In the genomic region with DNA sequence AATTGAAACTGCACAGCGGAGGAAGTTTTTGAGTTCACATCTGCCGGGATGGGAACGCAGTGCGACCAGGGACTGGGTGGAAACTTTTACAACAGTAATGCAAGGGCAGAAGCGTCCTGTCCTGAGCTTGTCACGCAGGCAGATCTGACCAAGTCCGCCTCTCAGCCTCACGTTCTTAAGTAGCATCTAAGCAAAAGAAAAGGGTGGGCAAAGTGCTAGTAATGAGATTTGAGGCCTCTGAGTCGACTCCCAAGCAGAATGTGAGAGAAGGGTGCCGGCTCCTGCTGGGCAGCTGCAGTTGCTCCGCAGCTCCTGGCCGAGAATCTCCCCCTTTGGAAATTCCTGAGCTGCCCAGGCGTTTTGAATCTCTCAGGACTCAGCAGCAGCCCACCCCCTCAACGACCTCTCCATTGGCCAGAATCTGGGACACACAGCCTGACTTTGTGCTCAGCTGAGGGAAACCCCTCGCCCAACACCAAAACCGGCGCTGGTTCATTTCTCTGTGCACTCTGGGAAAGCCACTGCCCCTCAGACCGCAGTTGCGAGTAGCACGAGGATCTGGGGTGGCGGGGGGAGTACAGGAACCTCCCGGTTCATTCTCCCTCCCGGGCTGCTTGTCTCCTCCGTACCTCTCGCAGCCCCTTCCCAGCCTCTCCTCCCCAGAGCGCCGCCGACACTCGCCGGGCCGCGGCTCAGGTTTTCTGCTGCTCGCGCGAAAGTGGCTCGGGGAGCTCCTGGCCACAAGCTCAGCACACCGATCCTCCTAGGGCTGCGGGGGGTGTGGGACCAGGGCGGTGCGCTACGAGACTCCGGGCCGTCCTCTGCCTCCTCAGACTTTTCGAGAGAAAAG, we compare ENCODE assay signal across 8 cellular contexts. TPM values are rescaled to one million over a fixed set of nuclear protein-coding genes. Genes with fewer than 3 reads are reported as not detected.
A peak's percentile ranks its signal among the peaks of the same experiment; 100 is the strongest.
DNase-seq lines count a peak whose midpoint lies in the region; ATAC-seq and TF ChIP-seq lines count a peak whose summit lies in the region.

No MANE protein-coding gene starts in this region.

- H3K4me3 ChIP-seq in SK-N-MC (peak overlapping the region; percentile 89), hepatocyte (peak overlapping the region; percentile 81), gastrocnemius medialis (peak overlapping the region; percentile 63 to 87 (median 73))

- intact Hi-C loops in gastrocnemius medialis (cut with DNase I; ENCODE audit: low total_unique reads): loop anchor here (5.0 to 10.0 kb wide), 2 partner anchors 71 to 209 kb away; a partner anchor contains a TSS

- in situ Hi-C loops in gastrocnemius medialis (cut with MboI; ENCODE audit: low sequenced_read_pairs in 4 of 4): no loop called here

- peak; percentile 69 for ATAC-seq in HG03039 (IDR thresholded peaks at IDR 0.05; ENCODE audit: unreplicated experiment)
- peak; percentile 44 for ATAC-seq in activated naive CD8-positive, alpha-beta T cell treated with anti-CD3 and anti-CD28 coated beads, Interleukin-2, amount 50 U/mL, for 24 hours
- peak; percentile 27 to 33 for ATAC-seq in gastrocnemius medialis

- H3K4me1 Mint-ChIP-seq in activated naive CD8-positive, alpha-beta T cell treated with anti-CD3 and anti-CD28 coated beads, Interleukin-2, amount 50 U/mL, for 24 hours: peaks cover 57% of the 10 kb centered on the region

- H3K9me3 ChIP-seq in SK-N-MC (ENCODE audit: low read depth, low read length): no peaks in the 10 kb centered on the region
- H3K9me3 ChIP-seq in hepatocyte (ENCODE audit: low read depth): no peaks in the 10 kb centered on the region
- H3K9me3 ChIP-seq in gastrocnemius medialis: no peaks in the 10 kb centered on the region

- H3K9me2 ChIP-seq in hepatocyte (replicated peaks; ENCODE audit: insufficient read depth): no peaks in the 10 kb centered on the region

- H3K4me1 ChIP-seq in hepatocyte (ENCODE audit: insufficient read depth): peaks cover 5% of the 10 kb centered on the region
- H3K4me1 ChIP-seq in gastrocnemius medialis: peaks cover 9 to 26% of the 10 kb centered on the region in 2 donors

- TF ChIP-seq POLR2A in gastrocnemius medialis (IDR thresholded peaks at IDR 0.05): peak; percentile 8 to 11

- no peaks in the 10 kb centered on the region for H3K27me3 Mint-ChIP-seq in activated naive CD8-positive, alpha-beta T cell treated with anti-CD3 and anti-CD28 coated beads, Interleukin-2, amount 50 U/mL, for 24 hours

- H3K9me3 Mint-ChIP-seq in activated naive CD8-positive, alpha-beta T cell treated with anti-CD3 and anti-CD28 coated beads, Interleukin-2, amount 50 U/mL, for 24 hours: peaks cover 13% of the 10 kb centered on the region

- peak; percentile 31 for DNase-seq in NCI-H2171 treated with DMSO at 0.1 percent for 48 hours (lab: John Stamatoyannopoulos, UW)
- no peak for DNase-seq in NCI-H2171 (lab: John Stamatoyannopoulos, UW)
- DNase-seq in SK-N-MC (ENCODE audit: low read depth, low spot score): no peak
- peak; percentile 70 for DNase-seq in activated naive CD8-positive, alpha-beta T cell treated with anti-CD3 and anti-CD28 coated beads, Interleukin-2, amount 50 U/mL, for 24 hours
- DNase-seq in hepatocyte (ENCODE audit: low spot score): peak; percentile 59
- peak; percentile 8 to 16 for DNase-seq in gastrocnemius medialis
- DNase-seq in NCI-H2081 treated with DMSO at 0.1 percent for 48 hours (lab: John Stamatoyannopoulos, UW): no peak

- H3K4me3 Mint-ChIP-seq in activated naive CD8-positive, alpha-beta T cell treated with anti-CD3 and anti-CD28 coated beads, Interleukin-2, amount 50 U/mL, for 24 hours: peak overlapping the region; percentile 96

- H3K27ac Mint-ChIP-seq in activated naive CD8-positive, alpha-beta T cell treated with anti-CD3 and anti-CD28 coated beads, Interleukin-2, amount 50 U/mL, for 24 hours: peak overlapping the region; percentile 98

- no peak for TF ChIP-seq CTCF in hepatocyte (IDR thresholded peaks at IDR 0.05; ENCODE audit: poor library complexity)
- no peak for TF ChIP-seq CTCF in gastrocnemius medialis (IDR thresholded peaks at IDR 0.05 in 4 of 5, conservative IDR thresholded peaks at IDR 0.05 in 1 of 5)

- H3K27me3 ChIP-seq in hepatocyte (peaks cover 19% of the 10 kb centered on the region), gastrocnemius medialis (peaks cover 30 to 34% (median 33%) of the 10 kb centered on the region in 3 donors)

- peak overlapping the region; percentile 83 for H2AFZ ChIP-seq in hepatocyte

- 2% methylated on average over 44 of the region's 44 CpGs for WGBS in hepatocyte (ENCODE audit: low lambda C conversion rate, missing lambda C conversion rate)

- H4K20me1 ChIP-seq in hepatocyte (ENCODE audit: insufficient read depth, poor library complexity, severe bottlenecking): no peaks in the 10 kb centered on the region

- no peak overlapping the region for H3K9ac ChIP-seq in SK-N-MC (ENCODE audit: insufficient read length)

- H3K4me2 ChIP-seq in hepatocyte: peak overlapping the region; percentile 94

- H3K79me2 ChIP-seq in hepatocyte: no peaks in the 10 kb centered on the region

- peaks cover 37% of the 10 kb centered on the region for H3K36me3 Mint-ChIP-seq in activated naive CD8-positive, alpha-beta T cell treated with anti-CD3 and anti-CD28 coated beads, Interleukin-2, amount 50 U/mL, for 24 hours (ENCODE audit: low read depth)

- H3K27ac ChIP-seq in SK-N-MC (no peak overlapping the region), hepatocyte (peak overlapping the region; percentile 44), gastrocnemius medialis (peak overlapping the region; percentile 77 to 79 (median 79))

- H3K36me3 ChIP-seq in SK-N-MC (ENCODE audit: insufficient read depth, low read length) (no peaks in the 10 kb centered on the region), hepatocyte (replicated peaks; ENCODE audit: insufficient read depth, low read depth) (no peaks in the 10 kb centered on the region), gastrocnemius medialis (no peaks in the 10 kb centered on the region)

RNA-seq across cellular contexts. Expression of a gene that starts 0.9 kb away (rescaled TPM):
- total RNA-seq in hepatocyte: 8.7 and 9.3 TPM in 2 replicates
- polyA plus RNA-seq in hepatocyte: 9.3 and 10.0 TPM in 2 replicates
- total RNA-seq in gastrocnemius medialis: 10 to 100 TPM; 28.8 to 54.3 (median 47.5) TPM

Comparison
In these comparisons a context has a peak if more than half of its experiments do, and no peak if none do; other contexts are left out.
1. DNase-seq: peak in NCI-H2171 treated with DMSO at 0.1 percent for 48 hours (single experiment), activated naive CD8-positive, alpha-beta T cell treated with anti-CD3 and anti-CD28 coated beads, Interleukin-2, amount 50 U/mL, for 24 hours (single experiment), hepatocyte (single experiment) and gastrocnemius medialis (2 of 2); none in NCI-H2171 (single experiment), SK-N-MC (single experiment) and NCI-H2081 treated with DMSO at 0.1 percent for 48 hours (single experiment).
2. Peak in every context shown above with its lines, with median percentiles within 50 percentile points of each other: ATAC-seq and H3K4me3 ChIP-seq.